Comparison of ENCODE assay signal across 2 cellular contexts in the genomic region with DNA sequence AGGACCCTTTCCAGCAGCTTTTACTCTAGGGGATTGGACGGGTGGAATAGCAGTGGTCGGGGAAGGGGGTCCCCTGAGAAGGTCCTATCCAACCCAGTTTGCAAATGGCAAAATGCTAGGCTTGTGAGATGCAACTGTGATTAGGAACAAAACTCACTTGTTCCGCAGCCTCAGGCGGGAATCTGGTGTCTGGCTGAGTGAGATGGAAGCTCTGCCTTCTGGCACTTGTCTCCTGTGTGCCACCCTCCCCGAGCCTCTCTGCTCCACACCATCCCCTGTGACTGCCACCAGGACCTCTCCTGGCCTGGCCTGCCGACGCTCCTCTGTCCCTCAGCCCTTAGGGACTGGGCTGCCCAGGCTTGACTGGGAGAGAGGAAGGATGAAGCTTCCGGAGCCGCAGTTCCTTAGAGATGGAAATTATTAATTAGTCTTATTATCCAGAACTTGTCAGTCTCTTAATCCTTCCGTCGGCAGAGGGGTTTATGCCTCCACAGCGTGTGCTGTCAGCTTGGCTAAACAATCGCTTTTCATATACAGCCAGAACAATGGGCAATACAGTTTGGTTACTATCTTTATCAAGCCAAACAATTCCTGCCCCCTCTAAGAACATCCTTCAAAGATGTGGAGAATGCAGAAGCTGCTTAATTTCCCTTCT.
TF ChIP-seq lines count a peak whose summit lies in the region.

No MANE protein-coding gene starts in this region.

TF ChIP-seq in liver, 16 proteins besides CTCF, POLR2A, EP300 and RAD21 (continued from another document):
- TF ChIP-seq, protein P1, sequence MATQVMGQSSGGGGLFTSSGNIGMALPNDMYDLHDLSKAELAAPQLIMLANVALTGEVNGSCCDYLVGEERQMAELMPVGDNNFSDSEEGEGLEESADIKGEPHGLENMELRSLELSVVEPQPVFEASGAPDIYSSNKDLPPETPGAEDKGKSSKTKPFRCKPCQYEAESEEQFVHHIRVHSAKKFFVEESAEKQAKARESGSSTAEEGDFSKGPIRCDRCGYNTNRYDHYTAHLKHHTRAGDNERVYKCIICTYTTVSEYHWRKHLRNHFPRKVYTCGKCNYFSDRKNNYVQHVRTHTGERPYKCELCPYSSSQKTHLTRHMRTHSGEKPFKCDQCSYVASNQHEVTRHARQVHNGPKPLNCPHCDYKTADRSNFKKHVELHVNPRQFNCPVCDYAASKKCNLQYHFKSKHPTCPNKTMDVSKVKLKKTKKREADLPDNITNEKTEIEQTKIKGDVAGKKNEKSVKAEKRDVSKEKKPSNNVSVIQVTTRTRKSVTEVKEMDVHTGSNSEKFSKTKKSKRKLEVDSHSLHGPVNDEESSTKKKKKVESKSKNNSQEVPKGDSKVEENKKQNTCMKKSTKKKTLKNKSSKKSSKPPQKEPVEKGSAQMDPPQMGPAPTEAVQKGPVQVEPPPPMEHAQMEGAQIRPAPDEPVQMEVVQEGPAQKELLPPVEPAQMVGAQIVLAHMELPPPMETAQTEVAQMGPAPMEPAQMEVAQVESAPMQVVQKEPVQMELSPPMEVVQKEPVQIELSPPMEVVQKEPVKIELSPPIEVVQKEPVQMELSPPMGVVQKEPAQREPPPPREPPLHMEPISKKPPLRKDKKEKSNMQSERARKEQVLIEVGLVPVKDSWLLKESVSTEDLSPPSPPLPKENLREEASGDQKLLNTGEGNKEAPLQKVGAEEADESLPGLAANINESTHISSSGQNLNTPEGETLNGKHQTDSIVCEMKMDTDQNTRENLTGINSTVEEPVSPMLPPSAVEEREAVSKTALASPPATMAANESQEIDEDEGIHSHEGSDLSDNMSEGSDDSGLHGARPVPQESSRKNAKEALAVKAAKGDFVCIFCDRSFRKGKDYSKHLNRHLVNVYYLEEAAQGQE (IDR thresholded peaks at IDR 0.05) = no peak
- TF ChIP-seq EGR1 (IDR thresholded peaks at IDR 0.05; ENCODE audit: low read depth in 2 of 2) = no peak
- TF ChIP-seq RXRA (IDR thresholded peaks at IDR 0.05) = no peak

TF ChIP-seq in HepG2, 621 proteins besides CTCF, POLR2A, EP300 and RAD21 (continued from another document):
- TF ChIP-seq, protein P2, sequence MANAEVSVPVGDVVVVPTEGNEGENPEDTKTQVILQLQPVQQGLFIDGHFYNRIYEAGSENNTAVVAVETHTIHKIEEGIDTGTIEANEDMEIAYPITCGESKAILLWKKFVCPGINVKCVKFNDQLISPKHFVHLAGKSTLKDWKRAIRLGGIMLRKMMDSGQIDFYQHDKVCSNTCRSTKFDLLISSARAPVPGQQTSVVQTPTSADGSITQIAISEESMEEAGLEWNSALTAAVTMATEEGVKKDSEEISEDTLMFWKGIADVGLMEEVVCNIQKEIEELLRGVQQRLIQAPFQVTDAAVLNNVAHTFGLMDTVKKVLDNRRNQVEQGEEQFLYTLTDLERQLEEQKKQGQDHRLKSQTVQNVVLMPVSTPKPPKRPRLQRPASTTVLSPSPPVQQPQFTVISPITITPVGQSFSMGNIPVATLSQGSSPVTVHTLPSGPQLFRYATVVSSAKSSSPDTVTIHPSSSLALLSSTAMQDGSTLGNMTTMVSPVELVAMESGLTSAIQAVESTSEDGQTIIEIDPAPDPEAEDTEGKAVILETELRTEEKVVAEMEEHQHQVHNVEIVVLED (CRISPR knock-in tag; IDR thresholded peaks at IDR 0.05; ENCODE audit: borderline replicate concordance) = no peak
- TF ChIP-seq MIXL1 (CRISPR knock-in tag; IDR thresholded peaks at IDR 0.05) = no peak
TF ChIP-seq in HepG2: peak in this region for 0.
